1 cellular context compared by ENCODE assay signal in genomic region chr16:55552621-55553020, GRCh38.
TF ChIP-seq lines count a peak whose summit lies in the region.

No MANE protein-coding gene starts in this region.

TF ChIP-seq in K562, 482 proteins besides CTCF, POLR2A, EP300 and RAD21 (continued from another document):
- no peak for TF ChIP-seq TSHZ1 (CRISPR knock-in tag; IDR thresholded peaks at IDR 0.05)
- TF ChIP-seq MCM5 (IDR thresholded peaks at IDR 0.05; ENCODE audit: low read depth): no peak
- no peak for TF ChIP-seq KDM2B (CRISPR knock-in tag; IDR thresholded peaks at IDR 0.05)
- TF ChIP-seq SRSF3 (IDR thresholded peaks at IDR 0.05; ENCODE audit: insufficient read depth, low read length): no peak
- no peak for TF ChIP-seq ZNF143 (CRISPR knock-in tag; IDR thresholded peaks at IDR 0.05)
- no peak for TF ChIP-seq HES1 (IDR thresholded peaks at IDR 0.05; ENCODE audit: low read depth)
- TF ChIP-seq SLC30A9 (CRISPR knock-in tag; IDR thresholded peaks at IDR 0.05): no peak
- TF ChIP-seq MAFF (IDR thresholded peaks at IDR 0.05; ENCODE audit: low read length): peak; percentile 58; the same call in 1 of the 2 replicates
- no peak for TF ChIP-seq ADNP (tag; IDR thresholded peaks at IDR 0.05)
- peak; percentile 92 for TF ChIP-seq ZNF316 (IDR thresholded peaks at IDR 0.05)
- no peak for TF ChIP-seq ARID1B (IDR thresholded peaks at IDR 0.05)
- TF ChIP-seq MEIS2 (IDR thresholded peaks at IDR 0.05; ENCODE audit: partially characterized antibody): peak; percentile 82
- no peak for TF ChIP-seq ZNF3 (CRISPR knock-in tag; IDR thresholded peaks at IDR 0.05)
- TF ChIP-seq JUNB (CRISPR knock-in tag; conservative IDR thresholded peaks at IDR 0.05): no peak
- no peak for TF ChIP-seq ZNF398 (CRISPR knock-in tag; IDR thresholded peaks at IDR 0.05)
- no peak for TF ChIP-seq EHMT2 (IDR thresholded peaks at IDR 0.05)
- TF ChIP-seq CBFB (CRISPR knock-in tag; IDR thresholded peaks at IDR 0.05): no peak
- peak; percentile 54 for TF ChIP-seq NFE2 (IDR thresholded peaks at IDR 0.05; ENCODE audit: low read depth)
- no peak for TF ChIP-seq POLR3A (IDR thresholded peaks at IDR 0.05; ENCODE audit: borderline replicate concordance, extremely low read depth, insufficient read depth, insufficient read length)
- peak; percentile 82 for TF ChIP-seq MAFG (tag; conservative IDR thresholded peaks at IDR 0.05)
- no peak for TF ChIP-seq ZFP36 (IDR thresholded peaks at IDR 0.05; ENCODE audit: low read depth, low read length, partially characterized antibody)
- no peak for TF ChIP-seq ZNF277 (CRISPR knock-in tag; IDR thresholded peaks at IDR 0.05; ENCODE audit: borderline replicate concordance)
- TF ChIP-seq ZBTB34 (CRISPR knock-in tag; IDR thresholded peaks at IDR 0.05): no peak
- TF ChIP-seq XRCC3 (IDR thresholded peaks at IDR 0.05): no peak
- no peak for TF ChIP-seq CREB3L1 (IDR thresholded peaks at IDR 0.05; ENCODE audit: borderline replicate concordance, low read depth)
- TF ChIP-seq BRD4 (IDR thresholded peaks at IDR 0.05): no peak
- no peak for TF ChIP-seq ZNF224 (CRISPR knock-in tag; IDR thresholded peaks at IDR 0.05)
- no peak for TF ChIP-seq ETV6 (IDR thresholded peaks at IDR 0.05; ENCODE audit: borderline replicate concordance in 1 of 2, low read depth in 2 of 2, low read length in 1 of 2)
- TF ChIP-seq ETV6 (CRISPR knock-in tag; IDR thresholded peaks at IDR 0.05; ENCODE audit: borderline replicate concordance): no peak
- TF ChIP-seq IRF9 (tag; IDR thresholded peaks at IDR 0.05): no peak
- TF ChIP-seq HCFC1 (IDR thresholded peaks at IDR 0.05; ENCODE audit: low read depth, low read length): no peak
- no peak for TF ChIP-seq RNF219 (CRISPR knock-in tag; IDR thresholded peaks at IDR 0.05)
- TF ChIP-seq ZNF431 (CRISPR knock-in tag; IDR thresholded peaks at IDR 0.05): no peak
- no peak for TF ChIP-seq SUPT5H (IDR thresholded peaks at IDR 0.05)
- no peak for TF ChIP-seq E2F1 (CRISPR knock-in tag; IDR thresholded peaks at IDR 0.05)
- no peak for TF ChIP-seq SRF (CRISPR knock-in tag; IDR thresholded peaks at IDR 0.05)
